9 cellular contexts compared by ENCODE assay signal in the genomic region with DNA sequence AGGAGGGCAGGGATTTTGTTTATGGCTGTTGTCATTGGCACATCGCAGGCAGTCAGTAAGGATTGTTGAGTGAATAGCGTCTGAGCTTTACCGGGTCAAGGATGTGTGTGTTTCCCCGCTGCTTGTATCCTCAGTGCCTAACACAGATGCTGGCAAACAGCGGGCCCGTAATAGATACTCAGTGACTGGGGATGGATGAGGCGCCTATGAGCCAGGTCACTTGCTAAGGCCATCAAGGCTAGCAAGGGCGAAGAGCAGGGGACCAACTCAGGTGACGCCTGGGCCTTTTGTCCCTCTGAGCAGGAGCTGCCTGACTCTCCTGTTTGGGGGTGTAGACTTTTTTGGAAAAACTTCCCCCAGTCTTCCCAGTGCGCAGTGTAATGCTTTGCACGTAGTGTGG. TPM values are rescaled to one million over a fixed set of nuclear protein-coding genes. Genes with fewer than 3 reads are reported as not detected.
DNase-seq lines count a peak whose midpoint lies in the region; ATAC-seq and TF ChIP-seq lines count a peak whose summit lies in the region.
"Had no signal": no experiment of that assay in that cellular context is flagged by ENCODE, and none has a peak within 500 bp of the region (broad histone marks: within the 10 kb centered on the region; RNA-seq: fewer than 3 reads in every experiment).

No MANE protein-coding gene starts in this region.

- no peak overlapping the region for H3K27ac ChIP-seq in rectal smooth muscle tissue (ENCODE audit: low read depth, low read length)
- H3K27ac ChIP-seq: 22Rv1 had no signal

- H3K36me3 Mint-ChIP-seq in T-cell = no peaks in the 10 kb centered on the region
- no peaks in the 10 kb centered on the region for H3K36me3 Mint-ChIP-seq in immature natural killer cell

- ATAC-seq in T-cell (replicated peaks in 1 of 4) (no peak), GM18907 (IDR thresholded peaks at IDR 0.05; ENCODE audit: unreplicated experiment) (no peak)

- H3K4me1 ChIP-seq in rectal smooth muscle tissue (ENCODE audit: control insufficient read depth, insufficient read depth, low read length) = no peaks in the 10 kb centered on the region

- no peak overlapping the region for H3K9ac ChIP-seq in rectal smooth muscle tissue (ENCODE audit: low read length)

- DNase-seq in DMS53 (lab: John Stamatoyannopoulos, UW) (peak; percentile 11), DMS53 treated with DMSO at 0.1 percent for 48 hours (lab: John Stamatoyannopoulos, UW; ENCODE audit: unreplicated experiment) (no peak), T-cell (no peak), epithelial cell of proximal tubule (ENCODE audit: low read depth) (no peak), NCI-H2029 (lab: John Stamatoyannopoulos, UW) (no peak), immature natural killer cell (no peak)

- no peaks in the 10 kb centered on the region for H3K36me3 ChIP-seq in rectal smooth muscle tissue (ENCODE audit: control insufficient read depth, insufficient read depth, low read length)

- H3K9me3 Mint-ChIP-seq in T-cell (no peaks in the 10 kb centered on the region), immature natural killer cell (no peaks in the 10 kb centered on the region)

- peaks cover 10% of the 10 kb centered on the region for H3K27me3 ChIP-seq in rectal smooth muscle tissue (ENCODE audit: control insufficient read depth, insufficient read depth, low read length)

- peaks cover 39 to 55% of the 10 kb centered on the region in 2 donors for H3K27me3 Mint-ChIP-seq in T-cell
- peaks cover 18 to 39% (median 20%) of the 10 kb centered on the region in 3 donors for H3K27me3 Mint-ChIP-seq in immature natural killer cell (ENCODE audit: low read depth in 3 of 3)

- CTCF ChIA-PET in T-cell (lab: Charles Lee) = no interaction called here

- peak overlapping the region; percentile 37 for H3K4me3 ChIP-seq in epithelial cell of proximal tubule (ENCODE audit: low read depth, low read length)
- H3K4me3 ChIP-seq in rectal smooth muscle tissue (ENCODE audit: low read length) = peak overlapping the region; percentile 48

- H3K4me1 Mint-ChIP-seq in T-cell = peaks cover 0 to 7% (median 4%) of the 10 kb centered on the region in 3 donors
- H3K4me1 Mint-ChIP-seq in immature natural killer cell = peaks cover 0 to 4% of the 10 kb centered on the region in 2 donors

- TF ChIP-seq CTCF in epithelial cell of proximal tubule (conservative IDR thresholded peaks at IDR 0.05; ENCODE audit: low read depth, low read length) = no peak

- H3K4me3 Mint-ChIP-seq in T-cell = peak overlapping the region; percentile 31 to 59 (median 34)
- H3K4me3 Mint-ChIP-seq in immature natural killer cell = peak overlapping the region in 2 of 5 donors; percentile 33 to 34

- POLR2A ChIA-PET in T-cell (lab: Charles Lee) = no interaction called here

- no peak overlapping the region for H3K27ac Mint-ChIP-seq in T-cell
- H3K27ac Mint-ChIP-seq in immature natural killer cell = no peak overlapping the region

RNA-seq across cellular contexts. Expression of a gene that starts 0.7 kb away (rescaled TPM):
- total RNA-seq in T-cell (under 1 TPM in 1 of 5 donors, not detected in 4; 0.09 TPM), epithelial cell of proximal tubule (8.1 and 12.1 TPM in 2 replicates)
- polyA plus RNA-seq in immature natural killer cell = not detected
